In genomic region chr1:36484099-36484498, GRCh38 we compare ENCODE assay signal across 16 cellular contexts. TPM values are rescaled to one million over a fixed set of nuclear protein-coding genes. Genes with fewer than 3 reads are reported as not detected.
DNase-seq lines count a peak whose midpoint lies in the region; TF ChIP-seq lines count a peak whose summit lies in the region.
"Had no signal": no experiment of that assay in that cellular context is flagged by ENCODE, and none has a peak within 500 bp of the region (broad histone marks: within the 10 kb centered on the region; RNA-seq: fewer than 3 reads in every experiment).

No MANE protein-coding gene starts in this region.

- H3K9me3 ChIP-seq in BLaER1 treated with 17β-estradiol and CSF1 and Interleukin-3, amounts not matched to agents 10 nM and 100 nM (replicated peaks in 1 of 11) = peaks cover 0 to 4% (median 0%) of the 10 kb centered on the region in 11 experiments; a peak in 2 of 22 replicates
- no peaks in the 10 kb centered on the region for H3K9me3 ChIP-seq in sigmoid colon
- H3K9me3 ChIP-seq: A549, BE2C, Caco-2 had no signal

- peaks cover 26 to 58% (median 47%) of the 10 kb centered on the region in 10 experiments for H3K4me1 ChIP-seq in BLaER1 treated with 17β-estradiol and CSF1 and Interleukin-3, amounts not matched to agents 10 nM and 100 nM
- H3K4me1 ChIP-seq in sigmoid colon = no peaks in the 10 kb centered on the region
- H3K4me1 ChIP-seq: BE2C had no signal

- H3K27me3 Mint-ChIP-seq in CD14-positive monocyte (ENCODE audit: low read depth in 3 of 3) (peaks cover 0 to 5% (median 0%) of the 10 kb centered on the region in 3 donors), endothelial cell (ENCODE audit: unreplicated experiment) (peaks cover 6% of the 10 kb centered on the region)

- no peak for DNase-seq in CD14-positive monocyte (ENCODE audit: low spot score)
- no peak for DNase-seq in endothelial cell (ENCODE audit: low spot score)
- peak; percentile 21 for DNase-seq in sigmoid colon
- no peak for DNase-seq in GM10266 (ENCODE audit: extremely low spot score)
- DNase-seq in T-helper 2 cell = no peak
- no peak for DNase-seq in activated CD8-positive, alpha-beta memory T cell treated with anti-CD3 and anti-CD28 coated beads, Interleukin-2, amount 50 U/mL, for 48 hours
- DNase-seq: BE2C; Caco-2; CD8-positive, alpha-beta memory T cell; DND-41; GDM1; GM23248; IMR-90 had no signal

- no peaks in the 10 kb centered on the region for H3K27me3 ChIP-seq in BLaER1 treated with 17β-estradiol and CSF1 and Interleukin-3, amounts not matched to agents 10 nM and 100 nM
- H3K27me3 ChIP-seq in sigmoid colon = peaks cover 0 to 6% (median 0%) of the 10 kb centered on the region in 3 donors
- H3K27me3 ChIP-seq: BE2C had no signal

- no peaks in the 10 kb centered on the region for H4K20me1 ChIP-seq in BLaER1 treated with 17β-estradiol and CSF1 and Interleukin-3, amounts not matched to agents 10 nM and 100 nM

- H3K36me3 Mint-ChIP-seq in CD14-positive monocyte (peaks cover 25 to 37% of the 10 kb centered on the region in 2 donors), endothelial cell (ENCODE audit: low read depth, unreplicated experiment) (no peaks in the 10 kb centered on the region)
- H3K36me3 Mint-ChIP-seq: CD8-positive, alpha-beta memory T cell had no signal

- no peak overlapping the region for H3K9ac ChIP-seq in BLaER1 treated with 17β-estradiol and CSF1 and Interleukin-3, amounts not matched to agents 10 nM and 100 nM
- H3K9ac ChIP-seq: GM23248 had no signal

- WGBS in sigmoid colon, 2 donors = 87 to 93% methylated on average over 2 of the region's 2 CpGs

- H3K36me3 ChIP-seq in BLaER1 treated with 17β-estradiol and CSF1 and Interleukin-3, amounts not matched to agents 10 nM and 100 nM = peaks cover 0 to 18% (median 0%) of the 10 kb centered on the region in 11 experiments; a peak in 7 of 22 replicates
- H3K36me3 ChIP-seq in sigmoid colon = no peaks in the 10 kb centered on the region
- H3K36me3 ChIP-seq: BE2C had no signal

- TF ChIP-seq EP300 in sigmoid colon (IDR thresholded peaks at IDR 0.05) = no peak

- H3K4me1 Mint-ChIP-seq in CD14-positive monocyte (peaks cover 91% of the 10 kb centered on the region), endothelial cell (ENCODE audit: unreplicated experiment) (peaks cover 10% of the 10 kb centered on the region)

- H3K27ac Mint-ChIP-seq in CD14-positive monocyte (peak overlapping the region in 6 of 7 donors; percentile 78 to 98 (median 86)), endothelial cell (ENCODE audit: unreplicated experiment) (peak overlapping the region; percentile 36)
- H3K27ac Mint-ChIP-seq: CD8-positive, alpha-beta memory T cell had no signal

- intact Hi-C loops in CD14-positive monocyte (cut with micrococcal nuclease) (no loop called here), sigmoid colon (cut with DNase I) (no loop called here)

- TF ChIP-seq CTCF in CD14-positive monocyte (IDR thresholded peaks at IDR 0.05) = no peak
- no peak for TF ChIP-seq CTCF in endothelial cell (IDR thresholded peaks at IDR 0.05; ENCODE audit: unreplicated experiment)
- TF ChIP-seq CTCF in sigmoid colon (IDR thresholded peaks at IDR 0.05) = no peak
- no peak for TF ChIP-seq CTCF in GM10266 (IDR thresholded peaks at IDR 0.05; ENCODE audit: control insufficient read depth, insufficient read depth, low read depth, missing control alignments)

- no peak overlapping the region for H3K4me3 ChIP-seq in BLaER1 treated with 17β-estradiol and CSF1 and Interleukin-3, amounts not matched to agents 10 nM and 100 nM
- H3K4me3 ChIP-seq in sigmoid colon = no peak overlapping the region
- H3K4me3 ChIP-seq: A549, GM23248 had no signal

- TF ChIP-seq POLR2A in sigmoid colon (IDR thresholded peaks at IDR 0.05) = no peak

- H3K9me3 Mint-ChIP-seq in CD14-positive monocyte (peaks cover 0 to 4% (median 0%) of the 10 kb centered on the region in 7 donors), endothelial cell (ENCODE audit: unreplicated experiment) (no peaks in the 10 kb centered on the region)
- H3K9me3 Mint-ChIP-seq: CD8-positive, alpha-beta memory T cell had no signal

- H3K4me3 Mint-ChIP-seq in CD14-positive monocyte (no peak overlapping the region), endothelial cell (ENCODE audit: unreplicated experiment) (no peak overlapping the region)
- H3K4me3 Mint-ChIP-seq: CD8-positive, alpha-beta memory T cell had no signal

- peak overlapping the region in 6 of 11 experiments; percentile 75 to 88 (median 86); a peak in 8 of 22 replicates for H3K27ac ChIP-seq in BLaER1 treated with 17β-estradiol and CSF1 and Interleukin-3, amounts not matched to agents 10 nM and 100 nM
- no peak overlapping the region for H3K27ac ChIP-seq in sigmoid colon
- H3K27ac ChIP-seq: GM23248 had no signal

- H3K4me2 ChIP-seq in BLaER1 treated with 17β-estradiol and CSF1 and Interleukin-3, amounts not matched to agents 10 nM and 100 nM = peak overlapping the region in 6 of 11 experiments; percentile 35 to 98 (median 94); a peak in 6 of 22 replicates
- H3K4me2 ChIP-seq: A549 had no signal

RNA-seq across cellular contexts. Expression of gene CSF3R, which starts 1.4 kb away (rescaled TPM):
- 100 to 1,000 TPM; 270 to 447 TPM for polyA plus RNA-seq in CD14-positive monocyte
- 1.4 TPM for total RNA-seq in endothelial cell (ENCODE audit: unreplicated experiment)
- total RNA-seq in sigmoid colon = 1 to 10 TPM; 7.5 to 9.1 (median 8.6) TPM
- polyA plus RNA-seq in sigmoid colon = 1 to 10 TPM; 3.9 to 4.2 (median 3.9) TPM
- total RNA-seq: GM23248, IMR-90 had no signal
- polyA plus RNA-seq: A549; AG04450; CD8-positive, alpha-beta memory T cell; GM23248; IMR-90 had no signal

RNA-seq across cellular contexts. Expression of gene MRPS15, which starts 19.9 kb away (rescaled TPM):
- polyA plus RNA-seq in CD14-positive monocyte = 10 to 100 TPM; 66.4 to 68.1 TPM
- total RNA-seq in endothelial cell (ENCODE audit: unreplicated experiment) = 78.8 TPM
- 100 to 1,000 TPM in 1 of 4 donors, 10 to 100 TPM in 3; 70.3 to 115 (median 79.0) TPM for total RNA-seq in sigmoid colon
- 100 to 1,000 TPM in 2 of 3 donors, 10 to 100 TPM in 1; 81.1 to 103 (median 103) TPM for polyA plus RNA-seq in sigmoid colon

RNA-seq across cellular contexts. Expression of gene OSCP1, which starts 33.8 kb away (rescaled TPM):
- polyA plus RNA-seq in CD14-positive monocyte (under 1 TPM in 1 of 2 donors, not detected in 1; 0.82 TPM), sigmoid colon (1 to 10 TPM in 2 of 3 donors, not detected in 1; 1.8 to 3.7 TPM)
- total RNA-seq in endothelial cell (ENCODE audit: unreplicated experiment) (5.1 TPM), sigmoid colon (10 to 100 TPM; 10.2 to 15.3 (median 10.7) TPM)
- polyA plus RNA-seq: CD8-positive, alpha-beta memory T cell had no signal

Comparison
In these comparisons a context has a peak if more than half of its experiments do, and no peak if none do; other contexts are left out.
1. H3K27ac ChIP-seq: peak in BLaER1 treated with 17β-estradiol and CSF1 and Interleukin-3, amounts not matched to agents 10 nM and 100 nM (6 of 11); none in sigmoid colon (0 of 4).